Comparison of ENCODE assay signal across 12 cellular contexts in the genomic region with DNA sequence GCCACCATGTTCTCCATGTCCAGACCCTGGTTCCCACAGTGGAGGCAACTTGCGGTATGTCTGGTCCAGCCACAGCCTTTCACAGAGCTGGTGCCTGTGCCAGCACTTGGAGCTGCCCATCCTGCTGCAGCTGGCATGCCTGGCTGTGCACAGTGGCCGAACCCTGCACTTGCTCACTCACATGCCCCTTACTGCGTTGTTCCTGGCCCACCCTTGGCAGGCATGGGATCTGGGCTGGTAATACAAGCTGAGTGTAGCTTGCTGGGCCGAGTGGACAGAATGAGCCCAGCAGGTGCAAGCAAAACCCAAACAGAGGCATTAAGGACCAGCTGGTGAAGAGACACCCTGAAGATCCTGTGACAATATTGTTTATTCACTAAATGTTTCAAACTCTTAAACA.
A peak's percentile ranks its signal among the peaks of the same experiment; 100 is the strongest.
DNase-seq lines count a peak whose midpoint lies in the region; ATAC-seq and TF ChIP-seq lines count a peak whose summit lies in the region.
"Had no signal": no experiment of that assay in that cellular context is flagged by ENCODE, and none has a peak within 500 bp of the region (broad histone marks: within the 10 kb centered on the region; RNA-seq: fewer than 3 reads in every experiment).

No MANE protein-coding gene starts in this region.

- no peak for TF ChIP-seq RAD21 in IMR-90 (IDR thresholded peaks at IDR 0.05; ENCODE audit: low read length)

- TF ChIP-seq CTCF in IMR-90 (conservative IDR thresholded peaks at IDR 0.05; ENCODE audit: low read depth, low read length): no peak

- H3K4me3 ChIP-seq in IMR-90 (ENCODE audit: insufficient read depth, low read depth, low read length): no peak overlapping the region

- H2BK120ac ChIP-seq in IMR-90 (ENCODE audit: low read depth, low read length): no peak overlapping the region

- H3K9ac ChIP-seq in IMR-90 (ENCODE audit: low read depth, low read length): no peak overlapping the region

- no peak overlapping the region for H2AK9ac ChIP-seq in IMR-90 (replicated peaks; ENCODE audit: low read depth, low read length, poor library complexity)

- no peaks in the 10 kb centered on the region for H3K9me1 ChIP-seq in IMR-90 (ENCODE audit: insufficient read depth, low read length)

- no peak for TF ChIP-seq POLR2A in IMR-90 (IDR thresholded peaks at IDR 0.05; ENCODE audit: low read depth, low read length)

- 0% methylated on average over 1 of the region's 4 CpGs; no CpG with 5 or more reads in 1 of the 2 experiments for WGBS in IMR-90 (ENCODE audit: extremely low coverage in 2 of 2, insufficient read length in 1 of 2), 2 experiments

- H3K56ac ChIP-seq in IMR-90 (ENCODE audit: extremely low read depth, insufficient read depth, low read length): no peak overlapping the region

- H4K5ac ChIP-seq in IMR-90 (ENCODE audit: low read depth, low read length): no peak overlapping the region

- no peak overlapping the region for H3K4me2 ChIP-seq in IMR-90 (ENCODE audit: low read depth, low read length)

- H3K27ac ChIP-seq in IMR-90 (ENCODE audit: insufficient read depth, low read length): no peak overlapping the region
- H3K27ac ChIP-seq: RWPE1 had no signal

- H3K4me1 ChIP-seq in IMR-90 (ENCODE audit: control insufficient read depth, insufficient read depth, low read length): no peaks in the 10 kb centered on the region

- H3K79me1 ChIP-seq in IMR-90 (ENCODE audit: low read depth in 1 of 2, low read length in 2 of 2): no peaks in the 10 kb centered on the region

- dilution Hi-C loops in IMR-90 (cut with HindIII; ENCODE audit: low sequenced_read_pairs, unreplicated experiment): no loop called here

- H2AFZ ChIP-seq in IMR-90 (replicated peaks; ENCODE audit: low read length, poor library complexity): peak overlapping the region; percentile 43

- H3K18ac ChIP-seq in IMR-90 (ENCODE audit: low read depth, low read length): no peak overlapping the region

- no peak overlapping the region for H3K23ac ChIP-seq in IMR-90 (ENCODE audit: low read depth, low read length)

- H3K4ac ChIP-seq in IMR-90 (ENCODE audit: low read depth, low read length): no peak overlapping the region

- no peak overlapping the region for H2AK5ac ChIP-seq in IMR-90 (ENCODE audit: low read depth, low read length)

- H3K36me3 ChIP-seq in IMR-90 (ENCODE audit: control insufficient read depth, insufficient read depth, low read length): no peaks in the 10 kb centered on the region

- H2BK20ac ChIP-seq in IMR-90 (ENCODE audit: low read depth, low read length): no peak overlapping the region

- H4K91ac ChIP-seq in IMR-90 (ENCODE audit: insufficient read depth, low read depth, low read length): no peak overlapping the region

- BruUV-seq in IMR-90 (replicated peaks; lab: Mats Ljungman, UMichigan): no TSS peak

- H3K27me3 ChIP-seq in IMR-90 (ENCODE audit: control insufficient read depth, insufficient read depth, low read length): no peaks in the 10 kb centered on the region

- H3K9me3 ChIP-seq in IMR-90 (ENCODE audit: control insufficient read depth, insufficient read depth, low read length): no peaks in the 10 kb centered on the region

- in situ Hi-C loops in IMR-90 (cut with MboI; ENCODE audit: low sequenced_read_pairs): no loop called here

- no peak overlapping the region for H2BK5ac ChIP-seq in IMR-90 (ENCODE audit: low read depth, low read length, poor library complexity, severe bottlenecking)

- POLR2A ChIA-PET in IMR-90 (lab: Charles Lee; ENCODE audit: unreplicated experiment): no interaction called here

- ATAC-seq in IMR-90 (ENCODE audit: low read depth): no peak
- ATAC-seq in HG02870 (IDR thresholded peaks at IDR 0.05; ENCODE audit: unreplicated experiment): no peak
- ATAC-seq: CD8-positive, alpha-beta T cell had no signal

- H2BK15ac ChIP-seq in IMR-90 (ENCODE audit: low read depth, low read length): no peak overlapping the region

- H3K14ac ChIP-seq in IMR-90 (replicated peaks; ENCODE audit: low read depth, low read length): no peak overlapping the region

- CTCF ChIA-PET in IMR-90 (lab: Yijun Ruan, JAX): no interaction called here

- H4K8ac ChIP-seq in IMR-90 (ENCODE audit: low read depth in 2 of 2, low read length in 2 of 2): no peak overlapping the region

- intact Hi-C loops in IMR-90 (cut with micrococcal nuclease): no loop called here

- DNase-seq in IMR-90 (no peak), NCI-H128 (lab: John Stamatoyannopoulos, UW; ENCODE audit: unreplicated experiment) (peak; percentile 5), NCI-H2196 treated with DMSO at 0.1 percent for 48 hours (lab: John Stamatoyannopoulos, UW; ENCODE audit: unreplicated experiment) (peak; percentile 21), cerebellum (ENCODE audit: low spot score) (peak; percentile 10), CD1c-positive myeloid dendritic cell (ENCODE audit: extremely low spot score) (no peak)
- no peak for DNase-seq in activated naive CD4-positive, alpha-beta T cell treated with anti-CD3 and anti-CD28 coated beads, Interleukin-2, amount 50 U/mL, for 16 hours
- DNase-seq: CD8-positive, alpha-beta T cell; DMS 273 treated with DMSO at 0.1 percent for 48 hours; NK-92 treated with Interleukin-12 subunit alpha and Interleukin-12 subunit beta, amount 100 ng/mL, for 24 hours; OCI-M1 had no signal

- H4K20me1 ChIP-seq in IMR-90 (ENCODE audit: insufficient read depth, low read length): no peaks in the 10 kb centered on the region

TF ChIP-seq in IMR-90, 13 proteins besides CTCF, POLR2A, EP300 and RAD21:
- TF ChIP-seq CEBPB (IDR thresholded peaks at IDR 0.05; ENCODE audit: low read depth, low read length): no peak
- TF ChIP-seq, protein P1, sequence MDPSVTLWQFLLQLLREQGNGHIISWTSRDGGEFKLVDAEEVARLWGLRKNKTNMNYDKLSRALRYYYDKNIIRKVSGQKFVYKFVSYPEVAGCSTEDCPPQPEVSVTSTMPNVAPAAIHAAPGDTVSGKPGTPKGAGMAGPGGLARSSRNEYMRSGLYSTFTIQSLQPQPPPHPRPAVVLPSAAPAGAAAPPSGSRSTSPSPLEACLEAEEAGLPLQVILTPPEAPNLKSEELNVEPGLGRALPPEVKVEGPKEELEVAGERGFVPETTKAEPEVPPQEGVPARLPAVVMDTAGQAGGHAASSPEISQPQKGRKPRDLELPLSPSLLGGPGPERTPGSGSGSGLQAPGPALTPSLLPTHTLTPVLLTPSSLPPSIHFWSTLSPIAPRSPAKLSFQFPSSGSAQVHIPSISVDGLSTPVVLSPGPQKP (IDR thresholded peaks at IDR 0.05; ENCODE audit: borderline replicate concordance, low read depth, low read length): no peak
TF ChIP-seq in IMR-90: peak in this region for 0.

Comparison
In these comparisons a context has a peak if more than half of its experiments do, and no peak if none do; other contexts are left out.
1. DNase-seq: peak in NCI-H128 (single experiment), NCI-H2196 treated with DMSO at 0.1 percent for 48 hours (single experiment) and cerebellum (single experiment); none in IMR-90 (single experiment), activated naive CD4-positive, alpha-beta T cell treated with anti-CD3 and anti-CD28 coated beads, Interleukin-2, amount 50 U/mL, for 16 hours (single experiment) and CD1c-positive myeloid dendritic cell (single experiment).